1 cellular context compared by ENCODE assay signal in the genomic region with DNA sequence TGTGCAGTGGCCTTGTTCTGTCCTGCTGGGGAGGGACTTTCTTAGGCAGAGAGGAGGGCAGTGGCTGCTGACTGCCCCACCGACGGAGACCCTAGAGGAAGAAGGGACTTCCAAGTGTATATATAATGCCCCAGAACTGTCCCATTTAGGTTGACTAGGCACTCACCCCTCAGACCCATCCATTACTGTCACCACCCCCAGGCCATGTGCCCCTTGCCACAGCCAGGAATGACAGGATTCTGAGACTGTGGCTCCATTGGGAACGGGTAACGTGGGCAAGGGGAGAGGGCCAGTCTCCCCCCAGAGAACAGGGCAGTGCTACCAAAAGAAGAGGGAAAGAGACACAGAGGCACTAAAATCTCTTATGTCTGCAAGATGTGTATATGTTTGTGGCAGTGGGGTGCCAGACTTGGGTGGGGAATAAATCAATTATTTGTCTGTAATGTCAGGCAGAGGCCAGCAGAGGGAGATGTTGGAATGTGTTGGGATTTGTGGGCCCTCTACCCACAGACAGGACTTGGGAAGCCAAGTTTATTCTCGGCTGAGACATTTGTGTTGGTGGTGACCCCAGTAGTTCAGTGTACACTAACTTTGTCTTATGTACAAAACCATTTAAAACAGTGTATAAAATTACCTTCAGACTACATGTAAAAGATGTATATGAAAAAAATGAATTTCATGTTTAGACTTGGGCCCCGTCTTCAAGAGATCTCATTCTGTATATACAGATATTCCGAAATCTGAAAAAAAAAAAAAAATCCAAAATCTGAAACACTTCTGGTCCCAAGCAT.
TF ChIP-seq lines count a peak whose summit lies in the region.

No MANE protein-coding gene starts in this region.

TF ChIP-seq in HCT116, 20 proteins besides CTCF, POLR2A, EP300 and RAD21 (continued from another document):
- TF ChIP-seq ZNF274 (IDR thresholded peaks at IDR 0.05; ENCODE audit: low read depth, low read length) (no peak), SRF (IDR thresholded peaks at IDR 0.05; ENCODE audit: low read depth) (no peak), ZFX (IDR thresholded peaks at IDR 0.05) (no peak), CBX3 (IDR thresholded peaks at IDR 0.05; ENCODE audit: low read depth) (no peak), JUND (IDR thresholded peaks at IDR 0.05) (no peak), ELF1 (IDR thresholded peaks at IDR 0.05; ENCODE audit: borderline replicate concordance, low read depth) (no peak), EZH2 (IDR thresholded peaks at IDR 0.05) (no peak)
- TF ChIP-seq, protein P1, sequence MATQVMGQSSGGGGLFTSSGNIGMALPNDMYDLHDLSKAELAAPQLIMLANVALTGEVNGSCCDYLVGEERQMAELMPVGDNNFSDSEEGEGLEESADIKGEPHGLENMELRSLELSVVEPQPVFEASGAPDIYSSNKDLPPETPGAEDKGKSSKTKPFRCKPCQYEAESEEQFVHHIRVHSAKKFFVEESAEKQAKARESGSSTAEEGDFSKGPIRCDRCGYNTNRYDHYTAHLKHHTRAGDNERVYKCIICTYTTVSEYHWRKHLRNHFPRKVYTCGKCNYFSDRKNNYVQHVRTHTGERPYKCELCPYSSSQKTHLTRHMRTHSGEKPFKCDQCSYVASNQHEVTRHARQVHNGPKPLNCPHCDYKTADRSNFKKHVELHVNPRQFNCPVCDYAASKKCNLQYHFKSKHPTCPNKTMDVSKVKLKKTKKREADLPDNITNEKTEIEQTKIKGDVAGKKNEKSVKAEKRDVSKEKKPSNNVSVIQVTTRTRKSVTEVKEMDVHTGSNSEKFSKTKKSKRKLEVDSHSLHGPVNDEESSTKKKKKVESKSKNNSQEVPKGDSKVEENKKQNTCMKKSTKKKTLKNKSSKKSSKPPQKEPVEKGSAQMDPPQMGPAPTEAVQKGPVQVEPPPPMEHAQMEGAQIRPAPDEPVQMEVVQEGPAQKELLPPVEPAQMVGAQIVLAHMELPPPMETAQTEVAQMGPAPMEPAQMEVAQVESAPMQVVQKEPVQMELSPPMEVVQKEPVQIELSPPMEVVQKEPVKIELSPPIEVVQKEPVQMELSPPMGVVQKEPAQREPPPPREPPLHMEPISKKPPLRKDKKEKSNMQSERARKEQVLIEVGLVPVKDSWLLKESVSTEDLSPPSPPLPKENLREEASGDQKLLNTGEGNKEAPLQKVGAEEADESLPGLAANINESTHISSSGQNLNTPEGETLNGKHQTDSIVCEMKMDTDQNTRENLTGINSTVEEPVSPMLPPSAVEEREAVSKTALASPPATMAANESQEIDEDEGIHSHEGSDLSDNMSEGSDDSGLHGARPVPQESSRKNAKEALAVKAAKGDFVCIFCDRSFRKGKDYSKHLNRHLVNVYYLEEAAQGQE (IDR thresholded peaks at IDR 0.05; ENCODE audit: low read depth), result no peak
